In genomic region chr7:139714163-139714901, GRCh38 we compare ENCODE assay signal across 8 cellular contexts.
DNase-seq lines count a peak whose midpoint lies in the region; ATAC-seq and FAIRE-seq lines count a peak whose summit lies in the region.

No MANE protein-coding gene starts in this region.

- peak overlapping the region; percentile 58 for H3K27ac Mint-ChIP-seq in stimulated activated effector memory CD8-positive, alpha-beta T cell treated with anti-CD3 and anti-CD28 coated beads, Interleukin-12 subunit alpha, Interleukin-12 subunit beta, amount 100 ng/mL, for 72 hours

- ATAC-seq in HG02981 (IDR thresholded peaks at IDR 0.05; ENCODE audit: unreplicated experiment), result peak; percentile 96
- peak; percentile 62 for ATAC-seq in stimulated activated effector memory CD8-positive, alpha-beta T cell treated with anti-CD3 and anti-CD28 coated beads, Interleukin-12 subunit alpha, Interleukin-12 subunit beta, amount 100 ng/mL, for 72 hours

- DNase-seq in GM19239 (ENCODE audit: insufficient read length, low spot score) (peak; percentile 74), ecto neural progenitor cell (ENCODE audit: low spot score) (peak; percentile 60), putamen (ENCODE audit: low spot score) (no peak), HTR-8/SVneo (ENCODE audit: insufficient read length, low spot score) (no peak), mucosa of gallbladder (ENCODE audit: low spot score) (no peak)
- no peak for DNase-seq in stimulated activated effector memory CD8-positive, alpha-beta T cell treated with anti-CD3 and anti-CD28 coated beads, Interleukin-12 subunit alpha, Interleukin-12 subunit beta, amount 100 ng/mL, for 72 hours (ENCODE audit: low spot score in 2 of 2)
- DNase-seq in activated CD4-positive, alpha-beta T cell treated with anti-CD3 and anti-CD28 coated beads, Interleukin-2, amount 50 U/mL, for 4 hours, result no peak

- H3K4me1 Mint-ChIP-seq in stimulated activated effector memory CD8-positive, alpha-beta T cell treated with anti-CD3 and anti-CD28 coated beads, Interleukin-12 subunit alpha, Interleukin-12 subunit beta, amount 100 ng/mL, for 72 hours, result peaks cover 21% of the 10 kb centered on the region

- H3K4me3 Mint-ChIP-seq in stimulated activated effector memory CD8-positive, alpha-beta T cell treated with anti-CD3 and anti-CD28 coated beads, Interleukin-12 subunit alpha, Interleukin-12 subunit beta, amount 100 ng/mL, for 72 hours, result peak overlapping the region; percentile 38

- FAIRE-seq in GM19239 (lab: Jason Lieb, UNC), result peak; percentile 93
- no peak for FAIRE-seq in HTR-8/SVneo (lab: Jason Lieb, UNC)

- H3K36me3 Mint-ChIP-seq in stimulated activated effector memory CD8-positive, alpha-beta T cell treated with anti-CD3 and anti-CD28 coated beads, Interleukin-12 subunit alpha, Interleukin-12 subunit beta, amount 100 ng/mL, for 72 hours, result peaks cover 66% of the 10 kb centered on the region

- no peaks in the 10 kb centered on the region for H3K9me3 Mint-ChIP-seq in stimulated activated effector memory CD8-positive, alpha-beta T cell treated with anti-CD3 and anti-CD28 coated beads, Interleukin-12 subunit alpha, Interleukin-12 subunit beta, amount 100 ng/mL, for 72 hours

Comparison
In these comparisons a context has a peak if more than half of its experiments do, and no peak if none do; other contexts are left out.
1. DNase-seq: peak in GM19239 (single experiment) and ecto neural progenitor cell (single experiment); none in stimulated activated effector memory CD8-positive, alpha-beta T cell treated with anti-CD3 and anti-CD28 coated beads, Interleukin-12 subunit alpha, Interleukin-12 subunit beta, amount 100 ng/mL, for 72 hours (0 of 2), putamen (single experiment), HTR-8/SVneo (single experiment), activated CD4-positive, alpha-beta T cell treated with anti-CD3 and anti-CD28 coated beads, Interleukin-2, amount 50 U/mL, for 4 hours (0 of 2) and mucosa of gallbladder (single experiment).